Comparison of ENCODE assay signal across 8 cellular contexts in the genomic region with DNA sequence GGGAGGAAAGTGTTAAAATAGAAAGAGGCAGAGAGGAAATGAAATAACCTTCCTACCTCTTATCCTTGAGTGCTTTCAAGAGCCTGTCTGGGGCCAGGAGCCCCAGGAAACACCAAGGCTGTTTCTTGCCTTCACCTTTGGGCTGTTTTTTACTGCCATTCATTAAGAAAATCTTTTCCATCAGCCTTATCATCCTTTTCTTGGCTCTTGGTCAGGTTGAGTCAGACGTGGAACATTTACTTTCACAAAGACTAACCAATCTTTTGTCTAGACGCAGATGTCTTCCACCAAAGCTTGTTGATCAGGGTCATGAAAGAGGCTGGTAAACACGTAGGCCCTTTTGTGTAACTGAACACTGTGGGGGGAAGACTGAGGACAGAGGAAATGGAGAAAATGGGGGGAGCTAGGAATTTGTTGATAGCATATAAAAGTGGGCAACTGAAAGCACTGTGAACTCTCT.
DNase-seq lines count a peak whose midpoint lies in the region; ATAC-seq and TF ChIP-seq lines count a peak whose summit lies in the region.

No MANE protein-coding gene starts in this region.

- H3K4me3 ChIP-seq in Jurkat, Clone E6-1 (ENCODE audit: low read length) = no peak overlapping the region
- no peak overlapping the region for H3K4me3 ChIP-seq in urinary bladder (ENCODE audit: low read depth, low read length)

- H3K27me3 Mint-ChIP-seq in natural killer cell treated with Interleukin-12 subunit alpha and Interleukin-12 subunit beta and Interleukin-15 and Interleukin-18, amount 100 ng/mL, for 72 hours = peaks cover 47 to 63% of the 10 kb centered on the region in 2 donors
- H3K27me3 Mint-ChIP-seq in natural killer cell (ENCODE audit: low read depth in 2 of 2) = peaks cover 50 to 64% of the 10 kb centered on the region in 2 donors

- intact Hi-C loops in natural killer cell (cut with micrococcal nuclease) = loop anchor here (5.0 kb wide), 1 partner anchor 62 kb away; no protein-coding TSS in a partner anchor

- H3K4me1 ChIP-seq in urinary bladder (ENCODE audit: insufficient read depth) = peaks cover 1% of the 10 kb centered on the region

- H3K36me3 ChIP-seq in urinary bladder (ENCODE audit: insufficient read depth) = no peaks in the 10 kb centered on the region

- WGBS in urinary bladder = 27% methylated on average over 3 of the region's 3 CpGs

- no peaks in the 10 kb centered on the region for H3K9me3 Mint-ChIP-seq in natural killer cell treated with Interleukin-12 subunit alpha and Interleukin-12 subunit beta and Interleukin-15 and Interleukin-18, amount 100 ng/mL, for 72 hours
- no peaks in the 10 kb centered on the region for H3K9me3 Mint-ChIP-seq in natural killer cell

- DNase-seq in natural killer cell treated with Interleukin-12 subunit alpha and Interleukin-12 subunit beta and Interleukin-15 and Interleukin-18, amount 100 ng/mL, for 72 hours (ENCODE audit: low spot score) = no peak
- DNase-seq in natural killer cell (no peak), fibroblast of gingiva (ENCODE audit: low read depth) (peak; percentile 57), GM19240 (ENCODE audit: insufficient read length, low spot score) (no peak), NCI-H2196 (lab: John Stamatoyannopoulos, UW; ENCODE audit: unreplicated experiment) (no peak), middle frontal gyrus (ENCODE audit: extremely low spot score, low spot score) (no peak)
- DNase-seq in Jurkat, Clone E6-1 (ENCODE audit: low read depth, low spot score) = peak; percentile 37

- no peak for TF ChIP-seq CTCF in natural killer cell (IDR thresholded peaks at IDR 0.05)

- no peak overlapping the region for H3K27ac Mint-ChIP-seq in natural killer cell treated with Interleukin-12 subunit alpha and Interleukin-12 subunit beta and Interleukin-15 and Interleukin-18, amount 100 ng/mL, for 72 hours
- H3K27ac Mint-ChIP-seq in natural killer cell = no peak overlapping the region

- peak overlapping the region; percentile 21 for H3K4me3 Mint-ChIP-seq in natural killer cell treated with Interleukin-12 subunit alpha and Interleukin-12 subunit beta and Interleukin-15 and Interleukin-18, amount 100 ng/mL, for 72 hours
- H3K4me3 Mint-ChIP-seq in natural killer cell = no peak overlapping the region

- peak overlapping the region; percentile 44 for H3K27ac ChIP-seq in urinary bladder (ENCODE audit: low read depth)

- H3K36me3 Mint-ChIP-seq in natural killer cell treated with Interleukin-12 subunit alpha and Interleukin-12 subunit beta and Interleukin-15 and Interleukin-18, amount 100 ng/mL, for 72 hours = peaks cover 4% of the 10 kb centered on the region
- H3K36me3 Mint-ChIP-seq in natural killer cell = no peaks in the 10 kb centered on the region

- ATAC-seq in natural killer cell treated with Interleukin-12 subunit alpha and Interleukin-12 subunit beta and Interleukin-15 and Interleukin-18, amount 100 ng/mL, for 72 hours = no peak
- ATAC-seq in natural killer cell = no peak

- H3K4me1 Mint-ChIP-seq in natural killer cell treated with Interleukin-12 subunit alpha and Interleukin-12 subunit beta and Interleukin-15 and Interleukin-18, amount 100 ng/mL, for 72 hours (ENCODE audit: low read depth in 2 of 2) = peaks cover 19 to 36% of the 10 kb centered on the region in 2 donors
- peaks cover 25 to 26% of the 10 kb centered on the region in 2 donors for H3K4me1 Mint-ChIP-seq in natural killer cell

Comparison
In these comparisons a context has a peak if more than half of its experiments do, and no peak if none do; other contexts are left out.
1. DNase-seq: peak in Jurkat, Clone E6-1 (single experiment) and fibroblast of gingiva (single experiment); none in natural killer cell treated with Interleukin-12 subunit alpha and Interleukin-12 subunit beta and Interleukin-15 and Interleukin-18, amount 100 ng/mL, for 72 hours (single experiment), natural killer cell (single experiment), GM19240 (single experiment), NCI-H2196 (single experiment) and middle frontal gyrus (single experiment).